Comparison of ENCODE assay signal across 14 cellular contexts in the genomic region with DNA sequence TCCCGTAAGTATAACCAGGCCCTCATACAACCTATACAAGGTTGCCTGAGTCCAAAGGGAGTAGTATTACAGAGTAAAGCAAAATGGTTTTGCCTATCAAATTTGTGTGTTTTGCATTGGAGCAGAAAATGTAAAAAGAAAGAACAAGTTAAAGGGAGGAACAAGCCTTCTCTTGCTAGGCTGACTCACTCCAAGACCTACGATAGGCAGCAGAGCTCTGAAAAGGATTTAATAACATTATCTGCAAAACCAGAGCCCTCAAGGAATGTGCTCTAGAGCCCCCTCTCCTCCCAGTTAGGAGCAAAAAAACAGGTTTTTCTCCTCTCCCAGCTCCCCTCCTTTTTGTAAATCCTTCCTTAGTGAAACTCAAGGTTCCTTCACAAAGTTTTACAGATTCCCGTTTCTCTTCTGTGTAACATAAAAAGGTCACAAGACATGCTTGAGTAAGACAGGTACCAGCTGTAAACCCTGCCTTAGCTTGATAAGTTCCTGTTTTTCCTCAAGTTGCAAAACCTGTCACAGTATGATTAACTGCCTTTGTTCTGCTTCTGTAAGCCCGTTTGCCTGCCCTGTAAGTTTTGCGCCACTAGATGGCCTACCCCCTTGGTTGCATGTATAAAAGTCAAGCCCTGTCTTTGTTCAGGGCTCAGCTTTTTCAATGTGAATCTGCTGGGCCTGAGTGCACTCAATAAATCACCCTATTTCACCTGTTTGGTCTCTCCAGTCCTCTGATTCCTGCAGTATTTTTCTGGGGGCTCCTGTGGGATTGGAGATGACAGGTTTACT.
DNase-seq lines count a peak whose midpoint lies in the region; ATAC-seq and TF ChIP-seq lines count a peak whose summit lies in the region.
"Had no signal": no experiment of that assay in that cellular context is flagged by ENCODE, and none has a peak within 500 bp of the region (broad histone marks: within the 10 kb centered on the region; RNA-seq: fewer than 3 reads in every experiment).

No MANE protein-coding gene starts in this region.

- H3K9me3 ChIP-seq in HEK293 (ENCODE audit: control insufficient read depth, insufficient read depth, low read depth, low read length), result no peaks in the 10 kb centered on the region
- H3K9me3 ChIP-seq: Caco-2, right atrium auricular region had no signal

- DNase-seq in CD14-positive monocyte (ENCODE audit: low spot score), result no peak
- DNase-seq in NOMO-1 treated with dmso at 0.1 percent for 144 hours (lab: John Stamatoyannopoulos, UW; ENCODE audit: unreplicated experiment), result peak; percentile 87
- peak; percentile 69 for DNase-seq in epithelial cell of prostate (ENCODE audit: low read depth, low spot score)
- no peak for DNase-seq in NCI-H2081 (lab: John Stamatoyannopoulos, UW)
- DNase-seq in RKO (ENCODE audit: low spot score), result no peak
- DNase-seq in 8988T, result no peak
- DNase-seq: NCI-H1092 treated with DMSO at 0.1 percent for 48 hours; stimulated activated naive CD8-positive, alpha-beta T cell treated with anti-CD3 and anti-CD28 coated beads, Interleukin-15, Interleukin-2, amounts not matched to agents 100 U/mL and 50 U/mL, for 24 hours had no signal

- H3K27me3 Mint-ChIP-seq in CD14-positive monocyte (ENCODE audit: low read depth in 3 of 3), result peaks cover 2 to 5% (median 2%) of the 10 kb centered on the region in 3 donors
- H3K27me3 Mint-ChIP-seq: central memory CD8-positive, alpha-beta T cell had no signal

- POLR2A ChIA-PET in HEK293 (lab: Yijun Ruan, JAX), result no interaction called here

- no peak for ATAC-seq in HG02970 (IDR thresholded peaks at IDR 0.05; ENCODE audit: low FRiP score, unreplicated experiment)
- ATAC-seq: activated CD4-positive, CD25-positive, alpha-beta regulatory T cell treated with anti-CD3 and anti-CD28 coated beads, Interleukin-2, amount 50 U/mL, for 24 hours; stimulated activated naive CD8-positive, alpha-beta T cell treated with anti-CD3 and anti-CD28 coated beads, Interleukin-15, Interleukin-2, amounts not matched to agents 100 U/mL and 50 U/mL, for 24 hours had no signal

- H3K9me3 Mint-ChIP-seq in CD14-positive monocyte, result peaks cover 11 to 45% (median 32%) of the 10 kb centered on the region in 7 donors

- H3K4me1 ChIP-seq in HEK293 (ENCODE audit: control insufficient read depth, insufficient read depth, low read length), result no peaks in the 10 kb centered on the region
- H3K4me1 ChIP-seq: Caco-2, right atrium auricular region had no signal

- H3K4me1 Mint-ChIP-seq in CD14-positive monocyte, result no peaks in the 10 kb centered on the region
- H3K4me1 Mint-ChIP-seq: central memory CD8-positive, alpha-beta T cell had no signal

- H3K36me3 Mint-ChIP-seq in CD14-positive monocyte, result no peaks in the 10 kb centered on the region

- H3K36me3 ChIP-seq in HEK293 (ENCODE audit: control insufficient read depth in 2 of 2, insufficient read depth in 1 of 2, low read length in 2 of 2), result no peaks in the 10 kb centered on the region
- H3K36me3 ChIP-seq: right atrium auricular region had no signal

- TF ChIP-seq CTCF in CD14-positive monocyte (IDR thresholded peaks at IDR 0.05) (peak; percentile 16), HEK293 (tag by site-specific recombination; IDR thresholded peaks at IDR 0.05) (no peak)

- no peak overlapping the region for H3K4me3 ChIP-seq in HEK293 (ENCODE audit: low read depth, low read length)
- H3K4me3 ChIP-seq: right atrium auricular region had no signal

- H3K4me3 Mint-ChIP-seq in CD14-positive monocyte, result peak overlapping the region in 1 of 2 donors; percentile 43
- H3K4me3 Mint-ChIP-seq: central memory CD8-positive, alpha-beta T cell had no signal

- CTCF ChIA-PET in HEK293 (lab: Yijun Ruan, JAX), result interaction anchor here (0.6 to 1.2 kb wide), 3 partner anchors 10 to 889 kb away, joined by 3 to 4 read pairs (median 3); no protein-coding TSS in a partner anchor

- intact Hi-C loops in CD14-positive monocyte (cut with micrococcal nuclease), result no loop called here

- peak overlapping the region; percentile 38 to 93 (median 89) for H3K27ac Mint-ChIP-seq in CD14-positive monocyte

- no peak overlapping the region for H3K27ac ChIP-seq in HEK293 (ENCODE audit: extremely low read depth, low read depth, low read length)
- peak overlapping the region; percentile 59 for H3K27ac ChIP-seq in epithelial cell of prostate
- H3K27ac ChIP-seq: right atrium auricular region had no signal

TF ChIP-seq in HEK293, 187 proteins besides CTCF, POLR2A, EP300 and RAD21:
- TF ChIP-seq, protein P1, sequence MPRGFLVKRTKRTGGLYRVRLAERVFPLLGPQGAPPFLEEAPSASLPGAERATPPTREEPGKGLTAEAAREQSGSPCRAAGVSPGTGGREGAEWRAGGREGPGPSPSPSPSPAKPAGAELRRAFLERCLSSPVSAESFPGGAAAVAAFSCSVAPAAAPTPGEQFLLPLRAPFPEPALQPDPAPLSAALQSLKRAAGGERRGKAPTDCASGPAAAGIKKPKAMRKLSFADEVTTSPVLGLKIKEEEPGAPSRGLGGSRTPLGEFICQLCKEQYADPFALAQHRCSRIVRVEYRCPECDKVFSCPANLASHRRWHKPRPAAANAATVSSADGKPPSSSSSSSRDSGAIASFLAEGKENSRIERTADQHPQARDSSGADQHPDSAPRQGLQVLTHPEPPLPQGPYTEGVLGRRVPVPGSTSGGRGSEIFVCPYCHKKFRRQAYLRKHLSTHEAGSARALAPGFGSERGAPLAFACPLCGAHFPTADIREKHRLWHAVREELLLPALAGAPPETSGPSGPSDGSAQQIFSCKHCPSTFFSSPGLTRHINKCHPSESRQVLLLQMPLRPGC (tag by site-specific recombination; IDR thresholded peaks at IDR 0.05), result no peak
- no peak for TF ChIP-seq ZNF112 (tag by site-specific recombination; IDR thresholded peaks at IDR 0.05)
- TF ChIP-seq TRIM28 (IDR thresholded peaks at IDR 0.05; ENCODE audit: borderline replicate concordance, low read length), result peak; percentile 89; the same call in 1 of the 2 replicates
- no peak for TF ChIP-seq ZSCAN23 (tag by site-specific recombination; IDR thresholded peaks at IDR 0.05)
- TF ChIP-seq SETDB1 (IDR thresholded peaks at IDR 0.05; ENCODE audit: insufficient read length, low read length), result peak; percentile 29

Comparison
In these comparisons a context has a peak if more than half of its experiments do, and no peak if none do; other contexts are left out.
1. DNase-seq: peak in NOMO-1 treated with dmso at 0.1 percent for 144 hours (single experiment) and epithelial cell of prostate (single experiment); none in CD14-positive monocyte (single experiment), NCI-H2081 (0 of 2), RKO (single experiment) and 8988T (single experiment).